ENCODE assay signal across 1 cellular context in the genomic region with DNA sequence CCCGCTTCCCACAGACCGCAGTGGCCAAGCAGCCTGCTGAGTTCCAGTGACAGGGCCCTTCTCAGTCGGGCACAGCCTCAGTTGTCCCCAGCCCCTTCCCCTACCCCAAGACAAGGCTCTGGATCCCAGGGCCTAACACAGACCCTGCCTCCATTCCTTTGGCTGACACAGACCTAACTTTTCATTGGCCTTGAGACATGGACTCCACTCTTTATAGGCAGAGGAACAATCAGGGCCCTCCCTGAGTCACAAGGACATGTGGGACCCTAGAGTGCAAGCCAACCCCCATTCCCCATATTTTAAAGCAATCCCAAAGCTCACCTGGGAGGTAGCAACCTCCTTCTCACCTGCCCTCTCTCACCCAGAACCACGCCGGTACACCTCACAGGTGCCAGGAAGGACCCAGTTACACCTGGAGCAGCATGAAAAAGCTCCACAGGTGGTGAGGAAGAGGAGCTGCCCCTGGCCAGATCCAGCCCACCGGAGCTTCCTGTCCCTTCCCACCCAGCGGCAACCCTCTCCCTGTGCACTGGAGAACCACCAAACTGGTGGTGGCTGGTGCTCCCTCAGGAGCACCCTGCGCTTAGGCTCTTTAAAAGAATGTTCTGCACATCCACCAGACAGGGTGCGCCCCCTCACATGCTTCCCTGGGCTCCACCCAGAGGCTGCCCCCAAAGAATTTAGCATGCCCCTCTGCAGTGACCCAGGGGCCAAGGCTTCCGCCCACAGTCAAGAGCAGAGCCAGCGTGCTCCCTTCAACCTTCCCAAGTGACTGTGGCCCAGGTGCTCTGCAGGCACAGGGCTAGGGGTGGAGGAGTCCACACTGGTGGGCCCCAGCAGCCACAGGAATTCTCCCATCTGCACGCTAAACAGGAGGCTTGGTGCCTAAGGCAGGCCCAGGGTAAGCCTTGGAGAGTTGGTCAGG.
TF ChIP-seq lines count a peak whose summit lies in the region.

No MANE protein-coding gene starts in this region.

TF ChIP-seq in SK-N-SH, 30 proteins besides CTCF, POLR2A, EP300 and RAD21 (continued from another document):
- no peak for TF ChIP-seq PBX3 (IDR thresholded peaks at IDR 0.05)
TF ChIP-seq in SK-N-SH: peak in this region for 0.
